ENCODE assay signal across 1 cellular context in the genomic region with DNA sequence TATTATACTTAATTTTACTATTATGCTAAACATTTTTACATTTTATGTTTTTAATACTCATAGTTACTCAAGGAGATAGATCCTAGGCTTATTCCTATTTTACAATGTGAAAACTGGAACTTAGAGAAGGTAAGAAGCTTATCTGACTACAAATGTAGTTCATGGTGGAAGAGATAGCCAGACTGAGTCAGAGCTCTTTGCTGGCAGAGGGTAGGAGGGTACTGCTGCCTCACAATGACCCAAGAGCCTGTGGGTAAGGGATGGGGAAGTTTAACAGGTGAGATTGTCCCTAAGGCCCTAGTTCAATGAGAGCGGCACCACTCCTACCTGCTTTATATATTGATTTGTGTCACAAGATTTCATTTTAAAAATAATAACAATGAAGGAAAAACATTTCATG.
TF ChIP-seq lines count a peak whose summit lies in the region.

No MANE protein-coding gene starts in this region.

TF ChIP-seq in SK-N-SH treated with all-trans-retinoic acid at 6 μM for 48 hours, 23 proteins besides CTCF, POLR2A, EP300 and RAD21 (continued from another document):
- TF ChIP-seq, protein P1, sequence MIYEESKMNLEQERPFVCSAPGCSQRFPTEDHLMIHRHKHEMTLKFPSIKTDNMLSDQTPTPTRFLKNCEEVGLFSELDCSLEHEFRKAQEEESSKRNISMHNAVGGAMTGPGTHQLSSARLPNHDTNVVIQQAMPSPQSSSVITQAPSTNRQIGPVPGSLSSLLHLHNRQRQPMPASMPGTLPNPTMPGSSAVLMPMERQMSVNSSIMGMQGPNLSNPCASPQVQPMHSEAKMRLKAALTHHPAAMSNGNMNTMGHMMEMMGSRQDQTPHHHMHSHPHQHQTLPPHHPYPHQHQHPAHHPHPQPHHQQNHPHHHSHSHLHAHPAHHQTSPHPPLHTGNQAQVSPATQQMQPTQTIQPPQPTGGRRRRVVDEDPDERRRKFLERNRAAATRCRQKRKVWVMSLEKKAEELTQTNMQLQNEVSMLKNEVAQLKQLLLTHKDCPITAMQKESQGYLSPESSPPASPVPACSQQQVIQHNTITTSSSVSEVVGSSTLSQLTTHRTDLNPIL (CRISPR knock-in tag; IDR thresholded peaks at IDR 0.05; ENCODE audit: low read depth), result no peak
- no peak for TF ChIP-seq GLIS3 (CRISPR knock-in tag; IDR thresholded peaks at IDR 0.05)
- TF ChIP-seq CSDC2 (CRISPR knock-in tag; IDR thresholded peaks at IDR 0.05), result no peak
- TF ChIP-seq OSR1 (CRISPR knock-in tag; IDR thresholded peaks at IDR 0.05), result no peak
- no peak for TF ChIP-seq BACH2 (CRISPR knock-in tag; IDR thresholded peaks at IDR 0.05; ENCODE audit: borderline replicate concordance)
TF ChIP-seq in SK-N-SH treated with all-trans-retinoic acid at 6 μM for 48 hours: peak in this region for 0.
